ENCODE assay signal across 1 cellular context in genomic region chr18:21112140-21112473, GRCh38.
TF ChIP-seq lines count a peak whose summit lies in the region.

No MANE protein-coding gene starts in this region.

TF ChIP-seq in HepG2, 621 proteins besides CTCF, POLR2A, EP300 and RAD21 (continued from another document):
- TF ChIP-seq SIN3A (IDR thresholded peaks at IDR 0.05; ENCODE audit: borderline replicate concordance, low read depth, low read length) (0 out of 2 replicates have a peak, but pooled peaks have one; percentile 14), ZC3H13 (CRISPR knock-in tag; IDR thresholded peaks at IDR 0.05) (no peak), ZFP91 (CRISPR knock-in tag; IDR thresholded peaks at IDR 0.05; ENCODE audit: borderline replicate concordance) (0 out of 2 replicates have a peak, but pooled peaks have one; percentile 17), ZNF207 (IDR thresholded peaks at IDR 0.05; ENCODE audit: borderline replicate concordance) (no peak), ZNF317 (CRISPR knock-in tag; IDR thresholded peaks at IDR 0.05) (no peak), RFX5 (IDR thresholded peaks at IDR 0.05; ENCODE audit: low read depth, low read length) (0 out of 2 replicates have a peak, but pooled peaks have one; percentile 0), BATF2 (CRISPR knock-in tag; IDR thresholded peaks at IDR 0.05) (no peak), SMYD3 (CRISPR knock-in tag; IDR thresholded peaks at IDR 0.05) (no peak), SIN3B (IDR thresholded peaks at IDR 0.05; ENCODE audit: low read length) (no peak), ZNF24 (IDR thresholded peaks at IDR 0.05) (no peak), ZFP36 (IDR thresholded peaks at IDR 0.05; ENCODE audit: borderline replicate concordance, low read depth, low read length, partially characterized antibody) (no peak), FOXM1 (CRISPR knock-in tag; IDR thresholded peaks at IDR 0.05) (no peak), STAG1 (CRISPR knock-in tag; IDR thresholded peaks at IDR 0.05) (no peak), ZNF160 (CRISPR knock-in tag; IDR thresholded peaks at IDR 0.05) (no peak), ZNF792 (CRISPR knock-in tag; IDR thresholded peaks at IDR 0.05) (no peak), ATRX (CRISPR knock-in tag; IDR thresholded peaks at IDR 0.05; ENCODE audit: borderline replicate concordance) (no peak), ARID4A (CRISPR knock-in tag; IDR thresholded peaks at IDR 0.05; ENCODE audit: borderline replicate concordance) (0 out of 2 replicates have a peak, but pooled peaks have one; percentile 8), ZNF232 (CRISPR knock-in tag; IDR thresholded peaks at IDR 0.05; ENCODE audit: borderline replicate concordance) (no peak), ZNF414 (CRISPR knock-in tag; IDR thresholded peaks at IDR 0.05) (no peak), ETS1 (CRISPR knock-in tag; IDR thresholded peaks at IDR 0.05) (no peak), FOXO1 (CRISPR knock-in tag; IDR thresholded peaks at IDR 0.05) (peak; percentile 34; the same call in 1 of the 2 replicates), ARID2 (CRISPR knock-in tag; IDR thresholded peaks at IDR 0.05; ENCODE audit: borderline replicate concordance) (no peak), SAFB2 (CRISPR knock-in tag; IDR thresholded peaks at IDR 0.05; ENCODE audit: borderline replicate concordance, low read depth) (no peak), RBM39 (IDR thresholded peaks at IDR 0.05; ENCODE audit: low read depth, low read length, poor library complexity, severe bottlenecking) (no peak), KAT8 (CRISPR knock-in tag; IDR thresholded peaks at IDR 0.05) (no peak), ATF1 (CRISPR knock-in tag; IDR thresholded peaks at IDR 0.05) (no peak), ZNF280D (CRISPR knock-in tag; IDR thresholded peaks at IDR 0.05) (no peak), ZNF747 (CRISPR knock-in tag; IDR thresholded peaks at IDR 0.05; ENCODE audit: borderline replicate concordance) (no peak), ZNF576 (CRISPR knock-in tag; IDR thresholded peaks at IDR 0.05) (no peak), ZNF512 (CRISPR knock-in tag; IDR thresholded peaks at IDR 0.05) (no peak), SYNCRIP (IDR thresholded peaks at IDR 0.05; ENCODE audit: insufficient read depth, low read depth, low read length) (no peak), ZNF138 (CRISPR knock-in tag; IDR thresholded peaks at IDR 0.05; ENCODE audit: low read depth) (no peak), DNMT3B (CRISPR knock-in tag; conservative IDR thresholded peaks at IDR 0.05) (0 out of 2 replicates have a peak, but pooled peaks have one; percentile 30), CHD2 (IDR thresholded peaks at IDR 0.05; ENCODE audit: low read depth, low read length) (no peak), ZBTB38 (CRISPR knock-in tag; IDR thresholded peaks at IDR 0.05) (no peak), MTF1 (CRISPR knock-in tag; IDR thresholded peaks at IDR 0.05) (no peak), USF2 (IDR thresholded peaks at IDR 0.05; ENCODE audit: low read depth, low read length) (no peak), USF2 (CRISPR knock-in tag; IDR thresholded peaks at IDR 0.05; ENCODE audit: borderline replicate concordance) (no peak), ZNF234 (CRISPR knock-in tag; conservative IDR thresholded peaks at IDR 0.05) (no peak)
